ENCODE assay signal across 10 cellular contexts in the genomic region with DNA sequence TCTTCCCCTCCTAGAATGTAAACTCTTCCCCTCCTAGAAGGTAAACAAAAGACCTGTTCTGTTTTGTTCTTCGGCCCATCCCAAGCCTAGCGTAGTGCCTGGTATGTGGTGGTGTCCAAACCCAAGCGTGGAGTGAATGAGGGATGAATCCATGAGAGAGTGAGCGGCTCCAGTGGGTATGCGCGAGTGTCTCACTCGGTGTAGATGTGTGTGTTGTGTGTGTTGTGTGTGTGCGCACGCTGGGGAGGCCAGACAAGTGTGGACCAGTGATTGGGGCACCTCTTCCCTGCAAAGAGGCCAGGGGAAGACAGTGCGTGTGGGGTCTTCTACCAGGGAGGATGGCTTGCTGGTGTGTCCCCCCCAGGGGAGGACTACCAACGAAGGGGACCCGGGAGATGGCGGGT. TPM values are rescaled to one million over a fixed set of nuclear protein-coding genes. Genes with fewer than 3 reads are reported as not detected.
A peak's percentile ranks its signal among the peaks of the same experiment; 100 is the strongest.
DNase-seq lines count a peak whose midpoint lies in the region; ATAC-seq and TF ChIP-seq lines count a peak whose summit lies in the region.
"Had no signal": no experiment of that assay in that cellular context is flagged by ENCODE, and none has a peak within 500 bp of the region (broad histone marks: within the 10 kb centered on the region; RNA-seq: fewer than 3 reads in every experiment).

No MANE protein-coding gene starts in this region.

- no peaks in the 10 kb centered on the region for H3K27me3 ChIP-seq in transverse colon

- intact Hi-C loops in activated CD4-positive, alpha-beta T cell treated with anti-CD3 and anti-CD28 coated beads, Interleukin-2, amount 10 ng/mL, durations not matched to agents 24 days and 14 days (cut with micrococcal nuclease), result no loop called here
- intact Hi-C loops in transverse colon (cut with DNase I; ENCODE audit: low total_unique reads), result no loop called here

- WGBS in transverse colon (ENCODE audit: low coverage in 1 of 2), 2 donors, result 23% methylated on average over 13 of the region's 13 CpGs; no CpG with 5 or more reads in 1 of the 2 donors

- H3K9me3 ChIP-seq in transverse colon, result peaks cover 0 to 7% of the 10 kb centered on the region in 2 donors

- ATAC-seq in HG03342 (IDR thresholded peaks at IDR 0.05; ENCODE audit: unreplicated experiment), result no peak

- peak overlapping the region; percentile 38 for H3K4me3 Mint-ChIP-seq in activated CD4-positive, alpha-beta T cell treated with anti-CD3 and anti-CD28 coated beads, Interleukin-2, amount 10 ng/mL, durations not matched to agents 24 days and 14 days
- H3K4me3 Mint-ChIP-seq in mesothelial cell of epicardium, result peak overlapping the region; percentile 76

- TF ChIP-seq EP300 in transverse colon (IDR thresholded peaks at IDR 0.05; ENCODE audit: low read depth), result no peak

- no peaks in the 10 kb centered on the region for H3K36me3 ChIP-seq in transverse colon

- peaks cover 62% of the 10 kb centered on the region for H3K27me3 Mint-ChIP-seq in activated CD4-positive, alpha-beta T cell treated with anti-CD3 and anti-CD28 coated beads, Interleukin-2, amount 10 ng/mL, durations not matched to agents 24 days and 14 days
- no peaks in the 10 kb centered on the region for H3K27me3 Mint-ChIP-seq in mesothelial cell of epicardium (ENCODE audit: low read depth)

- in situ Hi-C loops in transverse colon (cut with MboI; ENCODE audit: low pct_ligation_motif_present in 1 of 4, low pct_unique_long_range_greater_than_20kb in 1 of 4, low sequenced_read_pairs in 3 of 4), result no loop called here

- peaks cover 7% of the 10 kb centered on the region for H3K4me1 Mint-ChIP-seq in activated CD4-positive, alpha-beta T cell treated with anti-CD3 and anti-CD28 coated beads, Interleukin-2, amount 10 ng/mL, durations not matched to agents 24 days and 14 days
- peaks cover 27% of the 10 kb centered on the region for H3K4me1 Mint-ChIP-seq in mesothelial cell of epicardium

- H3K4me1 ChIP-seq in transverse colon, result peaks cover 7 to 43% (median 24%) of the 10 kb centered on the region in 4 donors

- H3K27ac ChIP-seq in coronary artery, result peak overlapping the region; percentile 61 to 89
- peak overlapping the region; percentile 84 to 94 (median 85) for H3K27ac ChIP-seq in transverse colon
- H3K27ac ChIP-seq: C4-2B had no signal

- no peak for DNase-seq in activated CD4-positive, alpha-beta T cell treated with anti-CD3 and anti-CD28 coated beads, Interleukin-2, amount 10 ng/mL, durations not matched to agents 24 days and 14 days
- no peak for DNase-seq in activated CD4-positive, alpha-beta T cell treated with anti-CD3 and anti-CD28 coated beads, Interleukin-2, amount 50 U/mL, for 4 hours
- DNase-seq in coronary artery (ENCODE audit: low spot score) (peak; percentile 74), mesothelial cell of epicardium (ENCODE audit: low spot score in 2 of 2, unreplicated experiment in 2 of 2) (no peak), transverse colon (peak; percentile 51), NCI-H774 (lab: John Stamatoyannopoulos, UW) (no peak), NCI-H1436 treated with DMSO at 0.1 percent for 48 hours (lab: John Stamatoyannopoulos, UW) (no peak)
- DNase-seq: stimulated activated naive CD4-positive, alpha-beta T cell treated with Interleukin-2 at 50 U/mL for 16 hours had no signal

- H3K36me3 Mint-ChIP-seq in activated CD4-positive, alpha-beta T cell treated with anti-CD3 and anti-CD28 coated beads, Interleukin-2, amount 10 ng/mL, durations not matched to agents 24 days and 14 days (ENCODE audit: low read depth), result peaks cover 6% of the 10 kb centered on the region
- no peaks in the 10 kb centered on the region for H3K36me3 Mint-ChIP-seq in mesothelial cell of epicardium

- H3K4me3 ChIP-seq in coronary artery (peak overlapping the region; percentile 86), transverse colon (peak overlapping the region; percentile 45 to 77 (median 63))

- peaks cover 3% of the 10 kb centered on the region for H3K9me3 Mint-ChIP-seq in activated CD4-positive, alpha-beta T cell treated with anti-CD3 and anti-CD28 coated beads, Interleukin-2, amount 10 ng/mL, durations not matched to agents 24 days and 14 days
- peaks cover 4% of the 10 kb centered on the region for H3K9me3 Mint-ChIP-seq in mesothelial cell of epicardium

- TF ChIP-seq POLR2A in transverse colon (IDR thresholded peaks at IDR 0.05), result peak; percentile 63

- no peak overlapping the region for H3K27ac Mint-ChIP-seq in activated CD4-positive, alpha-beta T cell treated with anti-CD3 and anti-CD28 coated beads, Interleukin-2, amount 10 ng/mL, durations not matched to agents 24 days and 14 days
- peak overlapping the region; percentile 94 for H3K27ac Mint-ChIP-seq in mesothelial cell of epicardium

- TF ChIP-seq CTCF in coronary artery (IDR thresholded peaks at IDR 0.05), result no peak
- no peak for TF ChIP-seq CTCF in mesothelial cell of epicardium (IDR thresholded peaks at IDR 0.05; ENCODE audit: unreplicated experiment)
- TF ChIP-seq CTCF in transverse colon (IDR thresholded peaks at IDR 0.05), result no peak

RNA-seq across cellular contexts. Expression of gene SLC2A10, which starts 0.4 kb away (rescaled TPM):
- not detected in 2 replicates for total RNA-seq in activated CD4-positive, alpha-beta T cell treated with anti-CD3 and anti-CD28 coated beads, Interleukin-2, amount 10 ng/mL, durations not matched to agents 24 days and 14 days
- total RNA-seq in mesothelial cell of epicardium, result 21.7 to 23.8 TPM (median 22.2 TPM) in 3 replicates
- total RNA-seq in transverse colon, result 10 to 100 TPM in 3 of 4 donors, 1 to 10 TPM in 1; 8.2 to 33.5 (median 15.2) TPM

RNA-seq across cellular contexts. Expression of gene TP53RK, which starts 19.8 kb away (rescaled TPM):
- 15.5 and 16.5 TPM in 2 replicates for total RNA-seq in activated CD4-positive, alpha-beta T cell treated with anti-CD3 and anti-CD28 coated beads, Interleukin-2, amount 10 ng/mL, durations not matched to agents 24 days and 14 days
- total RNA-seq in mesothelial cell of epicardium, result 16.2 to 17.3 TPM (median 16.3 TPM) in 3 replicates
- total RNA-seq in transverse colon, result 10 to 100 TPM; 12.4 to 26.7 (median 18.3) TPM

RNA-seq across cellular contexts. Expression of gene SLC13A3, which starts 57.8 kb away (rescaled TPM):
- not detected in 2 replicates for total RNA-seq in activated CD4-positive, alpha-beta T cell treated with anti-CD3 and anti-CD28 coated beads, Interleukin-2, amount 10 ng/mL, durations not matched to agents 24 days and 14 days
- total RNA-seq in mesothelial cell of epicardium (18.8 to 19.7 TPM (median 19.3 TPM) in 3 replicates), transverse colon (under 1 TPM in 2 of 4 donors, not detected in 2; 0.14 to 0.48 TPM)

Comparison
In these comparisons a context has a peak if more than half of its experiments do, and no peak if none do; other contexts are left out.
1. DNase-seq: peak in coronary artery (single experiment) and transverse colon (single experiment); none in activated CD4-positive, alpha-beta T cell treated with anti-CD3 and anti-CD28 coated beads, Interleukin-2, amount 10 ng/mL, durations not matched to agents 24 days and 14 days (single experiment), activated CD4-positive, alpha-beta T cell treated with anti-CD3 and anti-CD28 coated beads, Interleukin-2, amount 50 U/mL, for 4 hours (0 of 2), mesothelial cell of epicardium (0 of 2), NCI-H774 (single experiment) and NCI-H1436 treated with DMSO at 0.1 percent for 48 hours (single experiment).
2. RNA of gene SLC13A3, which starts 57.8 kb away (total RNA-seq): 18.8 to 19.7 TPM in mesothelial cell of epicardium; 0.14 to 0.48 TPM in transverse colon and not detected in activated CD4-positive, alpha-beta T cell treated with anti-CD3 and anti-CD28 coated beads, Interleukin-2, amount 10 ng/mL, durations not matched to agents 24 days and 14 days; every median in the first group is over 10 times any median in the second.